ENCODE assay signal across 12 cellular contexts in genomic region chr11:128704517-128704916, GRCh38. TPM values are rescaled to one million over a fixed set of nuclear protein-coding genes. Genes with fewer than 3 reads are reported as not detected.
DNase-seq lines count a peak whose midpoint lies in the region; ATAC-seq and TF ChIP-seq lines count a peak whose summit lies in the region.
"Had no signal": no experiment of that assay in that cellular context is flagged by ENCODE, and none has a peak within 500 bp of the region (broad histone marks: within the 10 kb centered on the region; RNA-seq: fewer than 3 reads in every experiment).

No MANE protein-coding gene starts in this region.

- DNase-seq in activated naive CD4-positive, alpha-beta T cell treated with anti-CD3 and anti-CD28 coated beads, Interleukin-2, amount 10 ng/mL, durations not matched to agents 7 days and 5 days: no peak
- no peak for DNase-seq in activated naive CD4-positive, alpha-beta T cell treated with anti-CD3 and anti-CD28 coated beads, Interleukin-2, amount 50 U/mL, for 16 hours
- DNase-seq in stimulated activated naive B cell treated with anti-CD40 and anti-IgM and Interleukin-4, amounts not matched to agents 10 μg/mL and 1 μg/mL and 100 μg/mL, for 72 hours: no peak
- no peak for DNase-seq in osteocyte (ENCODE audit: extremely low spot score, unreplicated experiment)
- no peak for DNase-seq in activated gamma-delta T cell treated with Interleukin-2 at 50 U/mL for 16 hours
- DNase-seq in NCI-H345 treated with DMSO at 0.1 percent for 48 hours (lab: John Stamatoyannopoulos, UW; ENCODE audit: unreplicated experiment): no peak
- DNase-seq: effector CD4-positive, alpha-beta T cell; NCI-H1694; NCI-H774 had no signal

- no peaks in the 10 kb centered on the region for H3K27me3 Mint-ChIP-seq in activated naive CD4-positive, alpha-beta T cell treated with anti-CD3 and anti-CD28 coated beads, Interleukin-2, amount 10 ng/mL, durations not matched to agents 7 days and 5 days
- H3K27me3 Mint-ChIP-seq in activated naive CD8-positive, alpha-beta T cell: no peaks in the 10 kb centered on the region
- H3K27me3 Mint-ChIP-seq in stimulated activated naive B cell treated with anti-CD40 and anti-IgM and Interleukin-4, amounts not matched to agents 10 μg/mL and 1 μg/mL and 100 μg/mL, for 72 hours: no peaks in the 10 kb centered on the region
- no peaks in the 10 kb centered on the region for H3K27me3 Mint-ChIP-seq in osteocyte (ENCODE audit: unreplicated experiment)

- TF ChIP-seq CTCF in osteocyte (IDR thresholded peaks at IDR 0.05): no peak

- H3K27ac ChIP-seq in KOPT-K1 (ENCODE audit: low read depth, low read length, poor library complexity, severe bottlenecking): peak overlapping the region; percentile 42
- H3K27ac ChIP-seq: SJSA1 had no signal

- no peak overlapping the region for H3K4me3 Mint-ChIP-seq in activated naive CD4-positive, alpha-beta T cell treated with anti-CD3 and anti-CD28 coated beads, Interleukin-2, amount 10 ng/mL, durations not matched to agents 7 days and 5 days
- no peak overlapping the region for H3K4me3 Mint-ChIP-seq in activated naive CD8-positive, alpha-beta T cell
- H3K4me3 Mint-ChIP-seq in stimulated activated naive B cell treated with anti-CD40 and anti-IgM and Interleukin-4, amounts not matched to agents 10 μg/mL and 1 μg/mL and 100 μg/mL, for 72 hours: no peak overlapping the region
- H3K4me3 Mint-ChIP-seq in osteocyte (ENCODE audit: unreplicated experiment): no peak overlapping the region

- no peaks in the 10 kb centered on the region for H3K9me3 ChIP-seq in KOPT-K1 (ENCODE audit: insufficient read depth, low read length, poor library complexity, severe bottlenecking)
- H3K9me3 ChIP-seq: SJSA1 had no signal

- peak; percentile 57 to 72 for ATAC-seq in stimulated activated naive B cell treated with anti-CD40 and anti-IgM and Interleukin-4, amounts not matched to agents 10 μg/mL and 1 μg/mL and 100 μg/mL, for 72 hours (replicated peaks)

- H3K27ac Mint-ChIP-seq in activated naive CD4-positive, alpha-beta T cell treated with anti-CD3 and anti-CD28 coated beads, Interleukin-2, amount 10 ng/mL, durations not matched to agents 7 days and 5 days: peak overlapping the region; percentile 39
- H3K27ac Mint-ChIP-seq in activated naive CD8-positive, alpha-beta T cell: peak overlapping the region; percentile 78
- peak overlapping the region; percentile 82 for H3K27ac Mint-ChIP-seq in stimulated activated naive B cell treated with anti-CD40 and anti-IgM and Interleukin-4, amounts not matched to agents 10 μg/mL and 1 μg/mL and 100 μg/mL, for 72 hours
- H3K27ac Mint-ChIP-seq in osteocyte (ENCODE audit: unreplicated experiment): no peak overlapping the region

- CTCF ChIA-PET in activated naive CD4-positive, alpha-beta T cell treated with anti-CD3 and anti-CD28 coated beads, Interleukin-2, amount 10 ng/mL, durations not matched to agents 7 days and 5 days (lab: Charles Lee): interaction anchor here (0.7 kb wide), 1 partner anchor 23 kb away, joined by 3 read pairs; no protein-coding TSS in a partner anchor

- H3K9me3 Mint-ChIP-seq in activated naive CD4-positive, alpha-beta T cell treated with anti-CD3 and anti-CD28 coated beads, Interleukin-2, amount 10 ng/mL, durations not matched to agents 7 days and 5 days: no peaks in the 10 kb centered on the region
- H3K9me3 Mint-ChIP-seq in activated naive CD8-positive, alpha-beta T cell (ENCODE audit: low read depth): no peaks in the 10 kb centered on the region
- no peaks in the 10 kb centered on the region for H3K9me3 Mint-ChIP-seq in stimulated activated naive B cell treated with anti-CD40 and anti-IgM and Interleukin-4, amounts not matched to agents 10 μg/mL and 1 μg/mL and 100 μg/mL, for 72 hours
- no peaks in the 10 kb centered on the region for H3K9me3 Mint-ChIP-seq in osteocyte (ENCODE audit: unreplicated experiment)

- H3K36me3 ChIP-seq in KOPT-K1 (ENCODE audit: insufficient read depth, low read length): peaks cover 43% of the 10 kb centered on the region
- H3K36me3 ChIP-seq: SJSA1 had no signal

- peaks cover 89% of the 10 kb centered on the region for H3K4me1 Mint-ChIP-seq in activated naive CD4-positive, alpha-beta T cell treated with anti-CD3 and anti-CD28 coated beads, Interleukin-2, amount 10 ng/mL, durations not matched to agents 7 days and 5 days
- peaks cover 98% of the 10 kb centered on the region for H3K4me1 Mint-ChIP-seq in activated naive CD8-positive, alpha-beta T cell (ENCODE audit: low read depth)
- peaks cover 65 to 90% of the 10 kb centered on the region in 2 donors for H3K4me1 Mint-ChIP-seq in stimulated activated naive B cell treated with anti-CD40 and anti-IgM and Interleukin-4, amounts not matched to agents 10 μg/mL and 1 μg/mL and 100 μg/mL, for 72 hours
- H3K4me1 Mint-ChIP-seq in osteocyte (ENCODE audit: unreplicated experiment): peaks cover 27% of the 10 kb centered on the region

- H3K36me3 Mint-ChIP-seq in activated naive CD4-positive, alpha-beta T cell treated with anti-CD3 and anti-CD28 coated beads, Interleukin-2, amount 10 ng/mL, durations not matched to agents 7 days and 5 days: peaks cover 89% of the 10 kb centered on the region
- H3K36me3 Mint-ChIP-seq in activated naive CD8-positive, alpha-beta T cell: peaks cover 23% of the 10 kb centered on the region
- peaks cover 23 to 72% of the 10 kb centered on the region in 2 donors for H3K36me3 Mint-ChIP-seq in stimulated activated naive B cell treated with anti-CD40 and anti-IgM and Interleukin-4, amounts not matched to agents 10 μg/mL and 1 μg/mL and 100 μg/mL, for 72 hours
- peaks cover 4% of the 10 kb centered on the region for H3K36me3 Mint-ChIP-seq in osteocyte (ENCODE audit: unreplicated experiment)

RNA-seq across cellular contexts. Expression of gene FLI1, which starts 10.6 kb away (rescaled TPM):
- 20.9 and 22.1 TPM in 2 replicates for total RNA-seq in osteocyte
